In genomic region chr13:24360106-24360505, GRCh38 we compare ENCODE assay signal across 35 cellular contexts. TPM values are rescaled to one million over a fixed set of nuclear protein-coding genes. Genes with fewer than 3 reads are reported as not detected.
"Had no signal": no experiment of that assay in that cellular context is flagged by ENCODE, and none has a peak within 500 bp of the region (broad histone marks: within the 10 kb centered on the region; RNA-seq: fewer than 3 reads in every experiment).

No MANE protein-coding gene starts in this region.

- DNase-seq: activated CD4-positive, alpha-beta memory T cell treated with anti-CD3 and anti-CD28 coated beads for 36 hours; activated CD4-positive, alpha-beta T cell treated with anti-CD3 and anti-CD28 coated beads for 36 hours; activated CD4-positive, alpha-beta T cell treated with anti-CD3 and anti-CD28 coated beads, Interleukin-2, amount 10 ng/mL, durations not matched to agents 24 days and 14 days; activated CD4-positive, CD25-positive, alpha-beta regulatory T cell; activated CD4-positive, CD25-positive, alpha-beta regulatory T cell treated with anti-CD3 and anti-CD28 coated beads, Interleukin-2, amount 50 U/mL, for 72 hours; activated CD8-positive, alpha-beta memory T cell treated with anti-CD3 and anti-CD28 coated beads, Interleukin-2, amount 10 ng/mL, durations not matched to agents 7 days and 5 days; activated CD8-positive, alpha-beta memory T cell treated with anti-CD3 and anti-CD28 coated beads, Interleukin-2, amount 50 U/mL, for 4 hours; activated CD8-positive, alpha-beta T cell treated with anti-CD3 and anti-CD28 coated beads, Interleukin-2, amount 10 ng/mL, durations not matched to agents 7 days and 5 days; activated gamma-delta T cell; activated naive CD4-positive, alpha-beta T cell; activated naive CD4-positive, alpha-beta T cell treated with anti-CD3 and anti-CD28 coated beads, Interleukin-2, amount 50 U/mL, for 16 hours; activated T-cell treated with anti-CD3 and anti-CD28 coated beads, Interleukin-2, amount 50 U/mL, for 1 hour; activated T-cell treated with anti-CD3 and anti-CD28 coated beads, Interleukin-2, amount 50 U/mL, for 72 hours; amniotic stem cell; anterior cingulate cortex; body of pancreas; central memory CD4-positive, alpha-beta T cell; cerebellar nuclear complex; dorsolateral prefrontal cortex; effector memory CD4-positive, alpha-beta T cell; endodermal cell; foreskin keratinocyte; gastrocnemius medialis; glutamatergic neuron; T-helper 1 cell; T-helper 17 cell; T1000 had no signal

- H3K27me3 ChIP-seq: body of pancreas, cardiac muscle cell, dorsolateral prefrontal cortex, foreskin keratinocyte, gastrocnemius medialis had no signal

- H3K27me3 Mint-ChIP-seq: activated CD4-positive, alpha-beta memory T cell treated with anti-CD3 and anti-CD28 coated beads for 36 hours; activated CD4-positive, alpha-beta T cell treated with anti-CD3 and anti-CD28 coated beads for 36 hours; activated CD4-positive, alpha-beta T cell treated with anti-CD3 and anti-CD28 coated beads, Interleukin-2, amount 10 ng/mL, durations not matched to agents 24 days and 14 days; activated CD8-positive, alpha-beta memory T cell treated with anti-CD3 and anti-CD28 coated beads, Interleukin-2, amount 10 ng/mL, durations not matched to agents 7 days and 5 days; activated naive CD8-positive, alpha-beta T cell; dendritic cell treated with granulocyte-macrophage colony-stimulating factor and Interleukin-4, amounts not matched to agents 40 ng/mL and 50 ng/mL, for 4 days; T-helper 17 cell had no signal

- H3K27ac Mint-ChIP-seq: activated CD4-positive, alpha-beta memory T cell treated with anti-CD3 and anti-CD28 coated beads for 36 hours; activated CD4-positive, alpha-beta T cell treated with anti-CD3 and anti-CD28 coated beads for 36 hours; activated CD4-positive, alpha-beta T cell treated with anti-CD3 and anti-CD28 coated beads, Interleukin-2, amount 10 ng/mL, durations not matched to agents 24 days and 14 days; activated CD8-positive, alpha-beta memory T cell treated with anti-CD3 and anti-CD28 coated beads, Interleukin-2, amount 10 ng/mL, durations not matched to agents 7 days and 5 days; activated CD8-positive, alpha-beta T cell treated with anti-CD3 and anti-CD28 coated beads, Interleukin-2, amount 10 ng/mL, durations not matched to agents 7 days and 5 days; activated naive CD8-positive, alpha-beta T cell; activated T-cell treated with anti-CD3 and anti-CD28 coated beads, Interleukin-2, amount 50 U/mL, for 72 hours; dendritic cell treated with granulocyte-macrophage colony-stimulating factor and Interleukin-4, amounts not matched to agents 40 ng/mL and 50 ng/mL, for 4 days; endodermal cell; T-helper 17 cell; T-helper 2 cell treated with Interferon-gamma antibody and Interleukin-4, amounts not matched to agents 5 μg/mL and 100 μg/mL, for 36 hours had no signal

- H3K4me3 Mint-ChIP-seq: activated CD4-positive, alpha-beta memory T cell treated with anti-CD3 and anti-CD28 coated beads for 36 hours; activated CD4-positive, alpha-beta T cell treated with anti-CD3 and anti-CD28 coated beads for 36 hours; activated CD4-positive, alpha-beta T cell treated with anti-CD3 and anti-CD28 coated beads, Interleukin-2, amount 10 ng/mL, durations not matched to agents 24 days and 14 days; activated CD8-positive, alpha-beta memory T cell treated with anti-CD3 and anti-CD28 coated beads, Interleukin-2, amount 10 ng/mL, durations not matched to agents 7 days and 5 days; activated CD8-positive, alpha-beta T cell treated with anti-CD3 and anti-CD28 coated beads, Interleukin-2, amount 10 ng/mL, durations not matched to agents 7 days and 5 days; activated naive CD8-positive, alpha-beta T cell; activated T-cell treated with anti-CD3 and anti-CD28 coated beads, Interleukin-2, amount 50 U/mL, for 72 hours; dendritic cell treated with granulocyte-macrophage colony-stimulating factor and Interleukin-4, amounts not matched to agents 40 ng/mL and 50 ng/mL, for 4 days; endodermal cell; T-helper 17 cell; T-helper 2 cell treated with Interferon-gamma antibody and Interleukin-4, amounts not matched to agents 5 μg/mL and 100 μg/mL, for 36 hours had no signal

- H3K9me3 Mint-ChIP-seq: activated CD4-positive, alpha-beta memory T cell treated with anti-CD3 and anti-CD28 coated beads for 36 hours; activated CD4-positive, alpha-beta T cell treated with anti-CD3 and anti-CD28 coated beads, Interleukin-2, amount 10 ng/mL, durations not matched to agents 24 days and 14 days; activated T-cell treated with anti-CD3 and anti-CD28 coated beads, Interleukin-2, amount 50 U/mL, for 72 hours; dendritic cell treated with granulocyte-macrophage colony-stimulating factor and Interleukin-4, amounts not matched to agents 40 ng/mL and 50 ng/mL, for 4 days; endodermal cell; T-helper 2 cell treated with Interferon-gamma antibody and Interleukin-4, amounts not matched to agents 5 μg/mL and 100 μg/mL, for 36 hours had no signal

- ATAC-seq: activated CD4-positive, alpha-beta T cell treated with anti-CD3 and anti-CD28 coated beads for 36 hours; activated CD8-positive, alpha-beta memory T cell treated with anti-CD3 and anti-CD28 coated beads, Interleukin-2, amount 10 ng/mL, durations not matched to agents 7 days and 5 days; activated CD8-positive, alpha-beta T cell treated with anti-CD3 and anti-CD28 coated beads, Interleukin-2, amount 10 ng/mL, durations not matched to agents 7 days and 5 days; activated T-cell treated with anti-CD3 and anti-CD28 coated beads, Interleukin-2, amount 50 U/mL, for 72 hours; body of pancreas; esophagus mucosa; foreskin keratinocyte; gastrocnemius medialis; T-helper 17 cell had no signal

- H3K36me3 Mint-ChIP-seq: activated CD4-positive, alpha-beta memory T cell treated with anti-CD3 and anti-CD28 coated beads for 36 hours; activated CD8-positive, alpha-beta memory T cell treated with anti-CD3 and anti-CD28 coated beads, Interleukin-2, amount 10 ng/mL, durations not matched to agents 7 days and 5 days; activated naive CD8-positive, alpha-beta T cell had no signal

- H3K9me3 ChIP-seq: body of pancreas, gastrocnemius medialis had no signal

- H3K27ac ChIP-seq: body of pancreas, cardiac muscle cell, coronary artery, dorsolateral prefrontal cortex, foreskin keratinocyte, gastrocnemius medialis had no signal

- H3K4me1 Mint-ChIP-seq: activated CD4-positive, alpha-beta T cell treated with anti-CD3 and anti-CD28 coated beads for 36 hours; activated CD4-positive, alpha-beta T cell treated with anti-CD3 and anti-CD28 coated beads, Interleukin-2, amount 10 ng/mL, durations not matched to agents 24 days and 14 days; activated CD8-positive, alpha-beta memory T cell treated with anti-CD3 and anti-CD28 coated beads, Interleukin-2, amount 10 ng/mL, durations not matched to agents 7 days and 5 days; endodermal cell; T-helper 17 cell had no signal

- H3K4me1 ChIP-seq: body of pancreas, foreskin keratinocyte, gastrocnemius medialis had no signal

- H3K36me3 ChIP-seq: cardiac muscle cell, gastrocnemius medialis had no signal

- H3K4me3 ChIP-seq: body of pancreas, cardiac muscle cell, coronary artery, dorsolateral prefrontal cortex, gastrocnemius medialis had no signal

RNA-seq across cellular contexts. Expression of gene C1QTNF9, which starts 50.7 kb away (rescaled TPM):
- total RNA-seq: activated CD4-positive, alpha-beta memory T cell treated with anti-CD3 and anti-CD28 coated beads for 36 hours; activated CD4-positive, alpha-beta T cell treated with anti-CD3 and anti-CD28 coated beads for 36 hours; activated CD4-positive, alpha-beta T cell treated with anti-CD3 and anti-CD28 coated beads, Interleukin-2, amount 10 ng/mL, durations not matched to agents 24 days and 14 days; activated CD8-positive, alpha-beta memory T cell treated with anti-CD3 and anti-CD28 coated beads for 36 hours; activated CD8-positive, alpha-beta memory T cell treated with anti-CD3 and anti-CD28 coated beads, Interleukin-2, amount 10 ng/mL, durations not matched to agents 7 days and 5 days; activated CD8-positive, alpha-beta T cell treated with anti-CD3 and anti-CD28 coated beads, Interleukin-2, amount 10 ng/mL, durations not matched to agents 7 days and 5 days; endodermal cell; epithelial cell of proximal tubule; esophagus mucosa; foreskin keratinocyte; T-helper 17 cell had no signal
- polyA plus RNA-seq: cardiac muscle cell, foreskin keratinocyte had no signal
